In genomic region chr4:7960017-7960789, GRCh38 we compare ENCODE assay signal across 1 cellular context.
TF ChIP-seq lines count a peak whose summit lies in the region.

No MANE protein-coding gene starts in this region.

TF ChIP-seq in IMR-90, 13 proteins besides CTCF, POLR2A, EP300 and RAD21:
- TF ChIP-seq MAZ (IDR thresholded peaks at IDR 0.05; ENCODE audit: borderline replicate concordance, low read depth, low read length) (no peak), USF2 (IDR thresholded peaks at IDR 0.05; ENCODE audit: low read depth, low read length) (no peak), BHLHE40 (IDR thresholded peaks at IDR 0.05; ENCODE audit: low read depth, low read length) (no peak), MXI1 (IDR thresholded peaks at IDR 0.05; ENCODE audit: borderline replicate concordance, low read depth, low read length) (no peak), NFE2L2 (IDR thresholded peaks at IDR 0.05; ENCODE audit: low read depth, low read length) (no peak), RFX5 (IDR thresholded peaks at IDR 0.05; ENCODE audit: low read depth, low read length) (no peak), FOS (IDR thresholded peaks at IDR 0.05; ENCODE audit: low read depth, low read length) (no peak), RCOR1 (IDR thresholded peaks at IDR 0.05; ENCODE audit: insufficient replicate concordance, low read length) (no peak)
